ENCODE assay signal across 17 cellular contexts in the genomic region with DNA sequence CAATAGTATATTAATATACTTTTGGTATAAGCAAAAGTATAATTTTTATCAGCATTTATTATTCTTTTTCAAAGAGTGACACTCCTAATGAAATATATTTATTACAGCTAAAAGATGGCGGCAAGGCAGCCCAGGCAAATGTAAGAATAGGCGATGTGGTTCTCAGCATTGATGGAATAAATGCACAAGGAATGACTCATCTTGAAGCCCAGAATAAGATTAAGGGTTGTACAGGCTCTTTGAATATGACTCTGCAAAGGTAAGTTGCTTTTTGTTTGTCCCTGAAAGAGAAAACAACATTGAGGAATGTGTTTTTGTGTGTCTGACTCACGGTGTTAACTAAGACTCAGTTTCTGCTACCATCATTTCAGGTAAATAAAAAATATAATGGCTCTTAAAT.
A peak's percentile ranks its signal among the peaks of the same experiment; 100 is the strongest.
DNase-seq lines count a peak whose midpoint lies in the region; ATAC-seq and TF ChIP-seq lines count a peak whose summit lies in the region.
"Had no signal": no experiment of that assay in that cellular context is flagged by ENCODE, and none has a peak within 500 bp of the region (broad histone marks: within the 10 kb centered on the region; RNA-seq: fewer than 3 reads in every experiment).

No MANE protein-coding gene starts in this region.

- 92 to 94% methylated on average over 3 of the region's 3 CpGs for WGBS in sigmoid colon, 2 donors

- no peaks in the 10 kb centered on the region for H3K27me3 Mint-ChIP-seq in activated CD4-positive, alpha-beta T cell treated with anti-CD3 and anti-CD28 coated beads, Interleukin-2, amount 10 ng/mL, durations not matched to agents 24 days and 14 days
- H3K27me3 Mint-ChIP-seq: activated CD4-positive, alpha-beta memory T cell treated with anti-CD3 and anti-CD28 coated beads, Interleukin-2, amount 10 ng/mL, durations not matched to agents 7 days and 5 days; stimulated activated naive B cell treated with anti-CD40 and anti-IgM and Interleukin-4, amounts not matched to agents 10 μg/mL and 1 μg/mL and 100 μg/mL, for 72 hours had no signal

- H3K27ac ChIP-seq in RWPE2 (ENCODE audit: poor library complexity, severe bottlenecking) (peak overlapping the region; percentile 44), sigmoid colon (peak overlapping the region; percentile 25 to 84 (median 62))

- intact Hi-C loops in sigmoid colon (cut with DNase I): loop anchor here (2.0 kb wide), 1 partner anchor 69 kb away; no protein-coding TSS in a partner anchor
- intact Hi-C loops in activated CD4-positive, alpha-beta T cell treated with anti-CD3 and anti-CD28 coated beads, Interleukin-2, amount 10 ng/mL, durations not matched to agents 24 days and 14 days (cut with micrococcal nuclease): no loop called here

- TF ChIP-seq EP300 in sigmoid colon (IDR thresholded peaks at IDR 0.05): no peak

- H3K36me3 ChIP-seq in RWPE2 (ENCODE audit: low read depth) (peaks cover 45% of the 10 kb centered on the region), sigmoid colon (no peaks in the 10 kb centered on the region)

- TF ChIP-seq CTCF in RWPE2 (IDR thresholded peaks at IDR 0.05; ENCODE audit: poor library complexity, severe bottlenecking) (no peak), sigmoid colon (IDR thresholded peaks at IDR 0.05) (no peak)

- no peak overlapping the region for H3K4me3 ChIP-seq in RWPE2 (ENCODE audit: severe bottlenecking)
- H3K4me3 ChIP-seq in sigmoid colon: no peak overlapping the region
- H3K4me3 ChIP-seq: skin epidermis had no signal

- H3K27ac Mint-ChIP-seq in activated CD4-positive, alpha-beta T cell treated with anti-CD3 and anti-CD28 coated beads, Interleukin-2, amount 10 ng/mL, durations not matched to agents 24 days and 14 days: no peak overlapping the region
- H3K27ac Mint-ChIP-seq: activated CD4-positive, alpha-beta memory T cell treated with anti-CD3 and anti-CD28 coated beads, Interleukin-2, amount 10 ng/mL, durations not matched to agents 7 days and 5 days; stimulated activated naive B cell treated with anti-CD40 and anti-IgM and Interleukin-4, amounts not matched to agents 10 μg/mL and 1 μg/mL and 100 μg/mL, for 72 hours had no signal

- H3K9me3 ChIP-seq in RWPE2 (ENCODE audit: severe bottlenecking): no peaks in the 10 kb centered on the region
- H3K9me3 ChIP-seq in sigmoid colon: no peaks in the 10 kb centered on the region
- H3K9me3 ChIP-seq: BE2C had no signal

- H3K4me1 ChIP-seq in RWPE2 (ENCODE audit: insufficient read depth, poor library complexity, severe bottlenecking): peaks cover 27% of the 10 kb centered on the region
- H3K4me1 ChIP-seq in sigmoid colon: peaks cover 0 to 92% (median 72%) of the 10 kb centered on the region in 4 donors

- no peaks in the 10 kb centered on the region for H3K36me3 Mint-ChIP-seq in activated CD4-positive, alpha-beta T cell treated with anti-CD3 and anti-CD28 coated beads, Interleukin-2, amount 10 ng/mL, durations not matched to agents 24 days and 14 days (ENCODE audit: low read depth)

- H3K27me3 ChIP-seq in RWPE2 (ENCODE audit: insufficient read depth, poor library complexity, severe bottlenecking): no peaks in the 10 kb centered on the region
- H3K27me3 ChIP-seq in sigmoid colon: no peaks in the 10 kb centered on the region
- H3K27me3 ChIP-seq: BE2C had no signal

- H3K4me1 Mint-ChIP-seq in activated CD4-positive, alpha-beta T cell treated with anti-CD3 and anti-CD28 coated beads, Interleukin-2, amount 10 ng/mL, durations not matched to agents 24 days and 14 days: peaks cover 3% of the 10 kb centered on the region

- DNase-seq in HCEC 1CT: peak; percentile 39
- DNase-seq in RWPE2 (ENCODE audit: low spot score): no peak
- DNase-seq in sigmoid colon: no peak
- no peak for DNase-seq in central memory CD4-positive, alpha-beta T cell
- no peak for DNase-seq in medulla oblongata (ENCODE audit: extremely low spot score)
- no peak for DNase-seq in SW 1271 (lab: John Stamatoyannopoulos, UW)
- no peak for DNase-seq in activated CD4-positive, alpha-beta T cell treated with anti-CD3 and anti-CD28 coated beads, Interleukin-2, amount 10 ng/mL, durations not matched to agents 24 days and 14 days
- DNase-seq: activated CD4-positive, alpha-beta memory T cell treated with anti-CD3 and anti-CD28 coated beads, Interleukin-2, amount 10 ng/mL, durations not matched to agents 7 days and 5 days; BE2C; glutamatergic neuron; GOT3; midbrain; NCI-H1417; NCI-H2227 treated with DMSO at 0.1 percent for 48 hours; stimulated activated naive B cell treated with anti-CD40 and anti-IgM and Interleukin-4, amounts not matched to agents 10 μg/mL and 1 μg/mL and 100 μg/mL, for 72 hours had no signal

- ATAC-seq in RWPE2 (ENCODE audit: low read depth) (peak; percentile 79), esophagus mucosa (peak; percentile 76)
- ATAC-seq: stimulated activated naive B cell treated with anti-CD40 and anti-IgM and Interleukin-4, amounts not matched to agents 10 μg/mL and 1 μg/mL and 100 μg/mL, for 72 hours had no signal

- no peaks in the 10 kb centered on the region for H3K9me3 Mint-ChIP-seq in activated CD4-positive, alpha-beta T cell treated with anti-CD3 and anti-CD28 coated beads, Interleukin-2, amount 10 ng/mL, durations not matched to agents 24 days and 14 days
- H3K9me3 Mint-ChIP-seq: activated CD4-positive, alpha-beta memory T cell treated with anti-CD3 and anti-CD28 coated beads, Interleukin-2, amount 10 ng/mL, durations not matched to agents 7 days and 5 days; stimulated activated naive B cell treated with anti-CD40 and anti-IgM and Interleukin-4, amounts not matched to agents 10 μg/mL and 1 μg/mL and 100 μg/mL, for 72 hours had no signal

- no peak overlapping the region for H3K4me3 Mint-ChIP-seq in activated CD4-positive, alpha-beta T cell treated with anti-CD3 and anti-CD28 coated beads, Interleukin-2, amount 10 ng/mL, durations not matched to agents 24 days and 14 days
- H3K4me3 Mint-ChIP-seq: activated CD4-positive, alpha-beta memory T cell treated with anti-CD3 and anti-CD28 coated beads, Interleukin-2, amount 10 ng/mL, durations not matched to agents 7 days and 5 days; stimulated activated naive B cell treated with anti-CD40 and anti-IgM and Interleukin-4, amounts not matched to agents 10 μg/mL and 1 μg/mL and 100 μg/mL, for 72 hours had no signal

- TF ChIP-seq POLR2A in sigmoid colon (IDR thresholded peaks at IDR 0.05): no peak
